ENCODE assay signal across 22 cellular contexts in genomic region chr2:10312437-10312957, GRCh38.
"Had no signal": no experiment of that assay in that cellular context is flagged by ENCODE, and none has a peak within 500 bp of the region (broad histone marks: within the 10 kb centered on the region; RNA-seq: fewer than 3 reads in every experiment).

No MANE protein-coding gene starts in this region.

- H3K4me1 ChIP-seq: breast epithelium had no signal

- H3K27me3 ChIP-seq: adrenal gland, breast epithelium had no signal

- ATAC-seq: activated CD8-positive, alpha-beta T cell treated with anti-CD3 and anti-CD28 coated beads for 36 hours had no signal

- DNase-seq: activated B cell treated with CpG ODN at 0.5 μM for 24 hours; activated CD8-positive, alpha-beta memory T cell treated with anti-CD3 and anti-CD28 coated beads, Interleukin-2, amount 50 U/mL, for 4 hours; activated CD8-positive, alpha-beta T cell treated with anti-CD3 and anti-CD28 coated beads for 36 hours; activated naive CD4-positive, alpha-beta T cell treated with anti-CD3 and anti-CD28 coated beads, Interleukin-2, amount 50 U/mL, for 16 hours; activated naive CD8-positive, alpha-beta T cell treated with anti-CD3 and anti-CD28 coated beads, Interleukin-2, amount 10 ng/mL, durations not matched to agents 7 days and 5 days; activated T-cell treated with anti-CD3 and anti-CD28 coated beads, Interleukin-2, amount 50 U/mL, for 72 hours; adrenal gland; aorta; central memory CD4-positive, alpha-beta T cell; NCI-H1048; NCI-H146; NCI-H187 treated with DMSO at 0.1 percent for 48 hours; NCI-H2081 treated with DMSO at 0.1 percent for 48 hours; NCI-H446 treated with DMSO at 0.1 percent for 48 hours; NCI-H526; NCI-H774; SIG-M5; T-cell; T-helper 2 cell; T1000 had no signal

- H3K4me3 Mint-ChIP-seq: activated B cell treated with CpG ODN at 0.5 μM for 24 hours; activated CD8-positive, alpha-beta T cell treated with anti-CD3 and anti-CD28 coated beads for 36 hours; activated naive CD8-positive, alpha-beta T cell treated with anti-CD3 and anti-CD28 coated beads, Interleukin-2, amount 10 ng/mL, durations not matched to agents 7 days and 5 days; activated T-cell treated with anti-CD3 and anti-CD28 coated beads, Interleukin-2, amount 50 U/mL, for 72 hours; T-cell had no signal

- H3K9me3 ChIP-seq: adrenal gland, breast epithelium had no signal

- H3K36me3 ChIP-seq: adrenal gland, breast epithelium had no signal

- H3K27ac Mint-ChIP-seq: activated B cell treated with CpG ODN at 0.5 μM for 24 hours; activated CD8-positive, alpha-beta T cell treated with anti-CD3 and anti-CD28 coated beads for 36 hours; activated naive CD8-positive, alpha-beta T cell treated with anti-CD3 and anti-CD28 coated beads, Interleukin-2, amount 10 ng/mL, durations not matched to agents 7 days and 5 days; activated T-cell treated with anti-CD3 and anti-CD28 coated beads, Interleukin-2, amount 50 U/mL, for 72 hours; T-cell had no signal

- H3K27me3 Mint-ChIP-seq: activated B cell treated with CpG ODN at 0.5 μM for 24 hours; activated CD8-positive, alpha-beta T cell treated with anti-CD3 and anti-CD28 coated beads for 36 hours; activated naive CD8-positive, alpha-beta T cell treated with anti-CD3 and anti-CD28 coated beads, Interleukin-2, amount 10 ng/mL, durations not matched to agents 7 days and 5 days; T-cell had no signal

- FAIRE-seq: TTC549 had no signal

- H3K4me3 ChIP-seq: adrenal gland, breast epithelium had no signal

- H3K9me3 Mint-ChIP-seq: activated B cell treated with CpG ODN at 0.5 μM for 24 hours; activated CD8-positive, alpha-beta T cell treated with anti-CD3 and anti-CD28 coated beads for 36 hours; activated naive CD8-positive, alpha-beta T cell treated with anti-CD3 and anti-CD28 coated beads, Interleukin-2, amount 10 ng/mL, durations not matched to agents 7 days and 5 days; T-cell had no signal

- H3K27ac ChIP-seq: adrenal gland, breast epithelium had no signal
